ENCODE assay signal across 8 cellular contexts in the genomic region with DNA sequence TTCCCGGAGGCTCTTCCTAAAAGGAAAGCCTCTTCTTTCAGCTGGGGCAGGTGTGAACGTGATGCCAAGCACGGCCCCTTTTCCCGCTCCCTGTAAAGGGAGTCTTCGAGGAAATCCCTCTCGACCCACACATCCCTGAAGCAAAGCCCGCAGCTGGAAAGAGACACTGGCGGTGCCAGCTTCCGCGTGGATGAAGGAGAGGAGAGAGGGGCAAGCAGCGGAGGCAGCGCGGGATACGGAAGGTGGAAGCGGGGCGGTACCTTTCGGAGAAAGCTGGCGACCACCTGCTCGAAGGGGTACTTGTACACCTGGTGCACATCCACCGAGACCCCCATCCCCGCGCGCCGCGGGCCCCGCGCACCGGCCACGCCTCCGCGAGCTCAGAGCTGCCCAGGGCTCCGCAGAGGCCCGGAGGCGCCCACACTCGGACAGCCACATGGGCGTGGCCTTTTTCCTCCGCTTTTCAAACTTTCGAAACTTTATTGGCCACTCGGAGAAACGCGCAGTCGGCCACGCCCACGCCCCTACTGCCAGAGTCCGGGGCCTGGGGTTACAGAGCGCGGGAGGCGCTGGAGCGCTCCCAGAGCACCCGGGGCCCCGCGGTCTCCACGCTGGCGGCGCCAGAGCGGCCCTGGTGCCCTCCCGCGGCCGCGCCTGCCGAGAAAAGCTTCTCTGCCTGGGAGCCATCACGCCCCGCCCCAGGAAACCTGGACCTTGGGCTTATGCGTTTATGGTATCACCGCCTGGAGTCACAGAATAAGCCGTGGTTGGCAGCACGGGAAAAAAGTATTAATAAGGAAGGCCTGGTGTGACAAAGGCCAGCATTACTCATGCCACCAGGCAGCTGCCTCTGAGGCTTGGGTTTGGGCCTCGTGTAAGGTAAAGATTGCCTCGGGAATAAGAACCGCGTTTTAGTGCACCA. TPM values are rescaled to one million over a fixed set of nuclear protein-coding genes. Genes with fewer than 3 reads are reported as not detected.
DNase-seq lines count a peak whose midpoint lies in the region; ATAC-seq and TF ChIP-seq lines count a peak whose summit lies in the region.

PRELID2 (minus strand) TSS at position 426 of the 922 bp plus-strand sequence; CDS start at position 335, 91 bp downstream.

- H4K91ac ChIP-seq in mesenchymal stem cell (ENCODE audit: low read length) = peak within 1 kb of the TSS; percentile 34

- H3K27ac ChIP-seq in mesenchymal stem cell (ENCODE audit: low read length, poor library complexity, severe bottlenecking) = no peak within 1 kb of the TSS

- in situ Hi-C loops in GM18951 (cut with MboI; ENCODE audit: low sequenced_read_pairs, unreplicated experiment) = loop anchor here (25.0 kb wide), 1 partner anchor 1623 kb away; no protein-coding TSS in a partner anchor

- no peak for TF ChIP-seq CTCF in AG09319 (IDR thresholded peaks at IDR 0.05; ENCODE audit: low read depth, low read length)
- TF ChIP-seq CTCF in endothelial cell (IDR thresholded peaks at IDR 0.05; ENCODE audit: unreplicated experiment) = no peak

- 5% methylated on average over 68 of the region's 71 CpGs for WGBS in mesenchymal stem cell

- peaks cover 8% of the 10 kb centered on the region for H3K79me1 ChIP-seq in mesenchymal stem cell (replicated peaks; ENCODE audit: low read length, poor library complexity, severe bottlenecking)

- peak within 1 kb of the TSS; percentile 79 to 80 for H3K18ac ChIP-seq in mesenchymal stem cell (ENCODE audit: low read depth in 1 of 2, low read length in 2 of 2)

- H3K4me2 ChIP-seq in mesenchymal stem cell (ENCODE audit: low read length, poor library complexity, severe bottlenecking) = peak within 1 kb of the TSS; percentile 58

- H2AK5ac ChIP-seq in mesenchymal stem cell (ENCODE audit: low read length, severe bottlenecking) = no peak within 1 kb of the TSS

- no peaks in the 10 kb centered on the region for H3K36me3 ChIP-seq in mesenchymal stem cell (ENCODE audit: control insufficient read depth in 1 of 2, insufficient read depth in 2 of 2, low read depth in 1 of 2, low read length in 2 of 2)

- peak within 1 kb of the TSS in 1 of 2 experiments; percentile 12 for H3K14ac ChIP-seq in mesenchymal stem cell (ENCODE audit: low read length in 2 of 2)

- no peaks in the 10 kb centered on the region for H3K9me3 Mint-ChIP-seq in endothelial cell (ENCODE audit: unreplicated experiment)

- H3K27me3 Mint-ChIP-seq in endothelial cell (ENCODE audit: unreplicated experiment) = peaks cover 5% of the 10 kb centered on the region

- peak within 1 kb of the TSS in 1 of 2 experiments; percentile 0 for H2BK12ac ChIP-seq in mesenchymal stem cell (ENCODE audit: low read length in 2 of 2)

- ATAC-seq in HG03108 (IDR thresholded peaks at IDR 0.05; ENCODE audit: unreplicated experiment) = peak; percentile 82

- peak within 1 kb of the TSS in 1 of 2 experiments; percentile 35 for H3K4ac ChIP-seq in mesenchymal stem cell (ENCODE audit: low read depth in 1 of 2, low read length in 2 of 2)

- peaks cover 8% of the 10 kb centered on the region for H3K4me1 ChIP-seq in mesenchymal stem cell (ENCODE audit: control insufficient read depth, insufficient read depth, low read depth, low read length)

- H3K27ac Mint-ChIP-seq in endothelial cell (ENCODE audit: unreplicated experiment) = no peak within 1 kb of the TSS

- H3K4me3 ChIP-seq in mesenchymal stem cell (ENCODE audit: insufficient read depth in 1 of 2, low read depth in 1 of 2, low read length in 2 of 2) = peak within 1 kb of the TSS; percentile 66 to 89

- DNase-seq in AG09319 (ENCODE audit: extremely low read depth, low read depth) (peak; percentile 66), NCI-H510A treated with DMSO at 0.1 percent for 48 hours (lab: John Stamatoyannopoulos, UW) (peak; percentile 71), endothelial cell (ENCODE audit: low spot score) (peak; percentile 76), mesenchymal stem cell (peak; percentile 89)
- DNase-seq in activated CD4-positive, alpha-beta T cell treated with anti-CD3 and anti-CD28 coated beads, Interleukin-2, amount 50 U/mL, for 48 hours = peak; percentile 64 to 76
- DNase-seq in stimulated activated CD4-positive, alpha-beta T cell treated with anti-CD3 and anti-CD28 coated beads, TNF-alpha, amount 100 ng/mL, for 48 hours (ENCODE audit: low read depth in 3 of 3) = peak; percentile 22 to 55 (median 23)

- H2BK15ac ChIP-seq in mesenchymal stem cell (ENCODE audit: low read depth, poor library complexity, severe bottlenecking) = peak within 1 kb of the TSS; percentile 68

- peak within 1 kb of the TSS; percentile 71 for H2BK120ac ChIP-seq in mesenchymal stem cell (ENCODE audit: low read depth, low read length)

- H4K8ac ChIP-seq in mesenchymal stem cell (ENCODE audit: low read length) = peak within 1 kb of the TSS; percentile 72

- no peak within 1 kb of the TSS for H2BK5ac ChIP-seq in mesenchymal stem cell (ENCODE audit: low read depth, low read length, poor library complexity, severe bottlenecking)

- peak within 1 kb of the TSS in 1 of 2 experiments; percentile 50 for H3K23ac ChIP-seq in mesenchymal stem cell (ENCODE audit: low read length in 2 of 2)

- peak; percentile 34 for TF ChIP-seq POLR2A in GM18951 (IDR thresholded peaks at IDR 0.05; ENCODE audit: extremely low read depth, insufficient read depth, insufficient read length)

- H2AFZ ChIP-seq in mesenchymal stem cell (ENCODE audit: low read depth, low read length) = peak within 1 kb of the TSS; percentile 68

- no peaks in the 10 kb centered on the region for H3K4me1 Mint-ChIP-seq in endothelial cell (ENCODE audit: unreplicated experiment)

- H3K4me3 Mint-ChIP-seq in endothelial cell (ENCODE audit: unreplicated experiment) = peak within 1 kb of the TSS; percentile 65

- no peaks in the 10 kb centered on the region for H3K36me3 Mint-ChIP-seq in endothelial cell (ENCODE audit: low read depth, unreplicated experiment)

- H3K9ac ChIP-seq in mesenchymal stem cell (ENCODE audit: low read length) = peak within 1 kb of the TSS; percentile 82

- no peaks in the 10 kb centered on the region for H3K9me3 ChIP-seq in mesenchymal stem cell (ENCODE audit: control insufficient read depth, low read length)

- no peaks in the 10 kb centered on the region for H3K27me3 ChIP-seq in mesenchymal stem cell (ENCODE audit: control insufficient read depth in 1 of 2, insufficient read depth in 1 of 2, low read length in 2 of 2)

RNA-seq across cellular contexts. Expression of gene PRELID2, which starts in this region (rescaled TPM):
- total RNA-seq in endothelial cell (ENCODE audit: unreplicated experiment) = 4.3 TPM
- polyA plus RNA-seq in mesenchymal stem cell (2013, experiment 1 of 2) = 3.5 TPM
- 3.7 TPM for polyA plus RNA-seq in mesenchymal stem cell (2013, experiment 2 of 2)

Comparison
In these comparisons a context has a peak if more than half of its experiments do, and no peak if none do; other contexts are left out.
1. DNase-seq: peak in every context shown above with its lines; median percentile 89 in mesenchymal stem cell; 76 in endothelial cell; 71 in NCI-H510A treated with DMSO at 0.1 percent for 48 hours; 70 in activated CD4-positive, alpha-beta T cell treated with anti-CD3 and anti-CD28 coated beads, Interleukin-2, amount 50 U/mL, for 48 hours; 66 in AG09319; 23 in stimulated activated CD4-positive, alpha-beta T cell treated with anti-CD3 and anti-CD28 coated beads, TNF-alpha, amount 100 ng/mL, for 48 hours.